In the genomic region with DNA sequence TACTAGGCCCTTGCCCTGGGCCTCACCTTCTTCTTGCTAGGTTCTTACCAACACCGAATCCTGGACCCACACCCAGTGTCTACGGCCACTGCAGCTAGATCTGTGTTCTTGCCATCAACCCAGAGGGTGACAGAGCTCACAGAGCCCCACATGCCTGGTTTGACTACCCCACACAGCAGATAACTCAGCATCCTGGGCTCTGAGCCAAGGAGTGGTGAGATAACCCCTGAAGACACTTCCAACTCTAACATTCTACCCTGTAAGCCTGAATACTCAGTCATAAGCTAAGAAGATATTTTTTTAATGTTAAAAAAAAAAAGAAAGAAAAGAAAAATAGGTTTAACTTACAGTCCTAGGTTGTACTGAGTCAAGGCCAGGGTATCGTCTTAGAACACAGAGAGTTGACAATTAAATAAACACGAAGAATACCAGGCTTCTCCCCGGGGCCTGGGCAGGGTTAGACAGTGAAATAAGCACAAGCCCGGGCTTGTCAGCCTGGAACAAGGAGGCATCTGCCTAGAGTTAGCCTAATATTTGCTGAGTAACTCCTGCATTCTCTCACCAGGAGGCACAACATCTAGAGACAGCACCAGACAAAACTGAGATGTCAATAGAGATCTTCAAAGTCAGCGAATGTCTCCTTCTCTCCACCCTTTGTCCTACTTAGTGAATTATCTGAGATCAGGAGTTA, we compare ENCODE assay signal across 10 cellular contexts.
A peak's percentile ranks its signal among the peaks of the same experiment; 100 is the strongest.
DNase-seq lines count a peak whose midpoint lies in the region; ATAC-seq and TF ChIP-seq lines count a peak whose summit lies in the region.
"Had no signal": no experiment of that assay in that cellular context is flagged by ENCODE, and none has a peak within 500 bp of the region (broad histone marks: within the 10 kb centered on the region; RNA-seq: fewer than 3 reads in every experiment).

No MANE protein-coding gene starts in this region.

- ATAC-seq in GM21786 (IDR thresholded peaks at IDR 0.05; ENCODE audit: unreplicated experiment) (peak; percentile 45), HG03439 (IDR thresholded peaks at IDR 0.05; ENCODE audit: unreplicated experiment) (no peak), HG02938 (IDR thresholded peaks at IDR 0.05; ENCODE audit: unreplicated experiment) (no peak)

- H3K4me3 Mint-ChIP-seq in MCF 10A (ENCODE audit: unreplicated experiment) = peak overlapping the region; percentile 65

- CTCF ChIA-PET in MCF 10A (lab: Yijun Ruan, JAX) = interaction anchor here (0.7 kb wide), 1 partner anchor 825 kb away, joined by 4 read pairs; no protein-coding TSS in a partner anchor

- peaks cover 18% of the 10 kb centered on the region for H3K9me3 Mint-ChIP-seq in MCF 10A (ENCODE audit: unreplicated experiment)

- no peaks in the 10 kb centered on the region for H3K27me3 Mint-ChIP-seq in MCF 10A (ENCODE audit: insufficient read depth, unreplicated experiment)

- peak; percentile 20 for TF ChIP-seq CTCF in MCF 10A (IDR thresholded peaks at IDR 0.05; ENCODE audit: unreplicated experiment)

- no peaks in the 10 kb centered on the region for H3K36me3 Mint-ChIP-seq in MCF 10A (ENCODE audit: insufficient read depth, unreplicated experiment)

- POLR2A ChIA-PET in MCF 10A (lab: Yijun Ruan, JAX) = interaction anchor here (1.5 kb wide), 1 partner anchor 477 kb away, joined by 4 read pairs; no protein-coding TSS in a partner anchor

- intact Hi-C loops in MCF 10A (cut with micrococcal nuclease) = loop anchor here (5.0 kb wide), 1 partner anchor 33 kb away; no protein-coding TSS in a partner anchor

- DNase-seq in NCI-H226 = peak; percentile 87
- DNase-seq in MCF 10A (ENCODE audit: unreplicated experiment) = peak; percentile 90
- peak; percentile 31 for DNase-seq in non-pigmented ciliary epithelial cell (ENCODE audit: low read depth)
- no peak for DNase-seq in AG08396 (ENCODE audit: low spot score)
- no peak for DNase-seq in NCI-H774 (lab: John Stamatoyannopoulos, UW)
- DNase-seq: amygdala, kidney had no signal

- BruUV-seq in MCF 10A (replicated peaks; lab: Mats Ljungman, UMichigan) = TSS peak; percentile 72

- peaks cover 32% of the 10 kb centered on the region for H3K4me1 Mint-ChIP-seq in MCF 10A (ENCODE audit: insufficient read depth, unreplicated experiment)

- H3K27ac Mint-ChIP-seq in MCF 10A (ENCODE audit: low read depth, unreplicated experiment) = peak overlapping the region; percentile 98

Comparison
In these comparisons a context has a peak if more than half of its experiments do, and no peak if none do; other contexts are left out.
1. DNase-seq: peak in NCI-H226 (single experiment), MCF 10A (single experiment) and non-pigmented ciliary epithelial cell (single experiment); none in AG08396 (single experiment) and NCI-H774 (single experiment).